8 cellular contexts compared by ENCODE assay signal in the genomic region with DNA sequence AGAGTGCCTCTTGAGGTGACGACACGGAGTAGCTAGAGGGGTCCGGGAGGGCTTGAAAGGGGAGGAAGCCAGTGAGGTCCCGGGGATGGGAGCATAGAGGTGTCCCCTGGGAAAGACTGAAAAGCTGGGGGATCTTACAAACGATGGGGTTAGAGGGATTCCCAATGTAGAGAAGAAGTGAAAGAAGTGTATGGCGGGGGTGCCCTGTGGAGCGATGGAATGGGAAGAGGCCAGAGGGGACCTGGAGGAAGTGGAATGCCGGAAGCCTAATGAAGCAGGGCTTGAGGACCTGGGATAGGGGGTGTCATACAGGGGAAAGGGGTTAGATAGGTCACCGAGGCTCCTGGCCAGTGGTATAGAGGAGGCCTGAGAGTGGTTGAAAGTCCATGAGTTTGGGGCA. TPM values are rescaled to one million over a fixed set of nuclear protein-coding genes. Genes with fewer than 3 reads are reported as not detected.
DNase-seq lines count a peak whose midpoint lies in the region; ATAC-seq and TF ChIP-seq lines count a peak whose summit lies in the region.

No MANE protein-coding gene starts in this region.

- H3K4me2 ChIP-seq in Karpas-422 (ENCODE audit: low read depth, low read length, poor library complexity, severe bottlenecking): peak overlapping the region; percentile 92

- H3K9me3 Mint-ChIP-seq in naive B cell: no peaks in the 10 kb centered on the region

- no peaks in the 10 kb centered on the region for H3K36me3 Mint-ChIP-seq in naive B cell

- no peaks in the 10 kb centered on the region for H3K9me2 ChIP-seq in Karpas-422 (replicated peaks; ENCODE audit: insufficient read depth, low read length)

- H3K4me3 Mint-ChIP-seq in naive B cell: peak overlapping the region; percentile 79 to 97 (median 92)

- H3K27ac Mint-ChIP-seq in naive B cell: peak overlapping the region in 4 of 6 donors; percentile 1 to 97 (median 78)

- H3K27me3 ChIP-seq in BE2C (no peaks in the 10 kb centered on the region), Karpas-422 (ENCODE audit: low read length) (no peaks in the 10 kb centered on the region)

- peaks cover 11% of the 10 kb centered on the region; the same call in 1 of the 2 replicates for H4K20me1 ChIP-seq in Karpas-422 (ENCODE audit: insufficient read depth, low read depth, low read length)

- H3K4me3 ChIP-seq in BE2C (ENCODE audit: low read depth, low read length) (peak overlapping the region; percentile 88), Karpas-422 (ENCODE audit: low read length) (peak overlapping the region; percentile 86), coronary artery (peak overlapping the region; percentile 99)

- H3K9me3 ChIP-seq in BE2C: no peaks in the 10 kb centered on the region
- no peaks in the 10 kb centered on the region for H3K9me3 ChIP-seq in Karpas-422 (ENCODE audit: low read length)

- no peak for TF ChIP-seq CTCF in BE2C (IDR thresholded peaks at IDR 0.05; ENCODE audit: low read depth, low read length)
- no peak for TF ChIP-seq CTCF in coronary artery (IDR thresholded peaks at IDR 0.05)

- no peaks in the 10 kb centered on the region for H3K36me3 ChIP-seq in BE2C
- no peaks in the 10 kb centered on the region for H3K36me3 ChIP-seq in Karpas-422 (ENCODE audit: insufficient read depth, low read length)

- peak overlapping the region; percentile 77 for H3K9ac ChIP-seq in Karpas-422 (ENCODE audit: low read length)

- peaks cover 47% of the 10 kb centered on the region for H3K79me2 ChIP-seq in Karpas-422 (ENCODE audit: low read length)

- H3K4me1 ChIP-seq in BE2C (0 out of 2 replicates have a peak, but pooled peaks cover 3% of the 10 kb centered on the region), Karpas-422 (ENCODE audit: low read length) (peaks cover 20% of the 10 kb centered on the region)

- no peak overlapping the region for H2AFZ ChIP-seq in Karpas-422 (ENCODE audit: low read length)

- H3K27ac ChIP-seq in Karpas-422 (ENCODE audit: low read length): 0 out of 2 replicates have a peak overlapping the region, but pooled peaks have one; percentile 32
- peak overlapping the region; percentile 78 to 96 for H3K27ac ChIP-seq in coronary artery

- DNase-seq in BE2C (no peak), Karpas-422 (no peak), coronary artery (ENCODE audit: low spot score) (no peak), naive B cell (no peak), SIG-M5 treated with dmso at 0.1 percent for 504 hours (lab: John Stamatoyannopoulos, UW; ENCODE audit: unreplicated experiment) (no peak)

- H3K27me3 Mint-ChIP-seq in naive B cell: no peaks in the 10 kb centered on the region

- ATAC-seq in naive B cell (ENCODE audit: low read depth in 2 of 2) (no peak), HG03280 (IDR thresholded peaks at IDR 0.05; ENCODE audit: unreplicated experiment) (no peak), HG03354 (IDR thresholded peaks at IDR 0.05; ENCODE audit: poor library complexity, severe bottlenecking, unreplicated experiment) (no peak), HG03045 (IDR thresholded peaks at IDR 0.05; ENCODE audit: unreplicated experiment) (no peak)

- peaks cover 43 to 50% (median 49%) of the 10 kb centered on the region in 3 donors for H3K4me1 Mint-ChIP-seq in naive B cell

RNA-seq across cellular contexts. Expression of a gene that starts 0.6 kb away (rescaled TPM):
- 51.6 TPM for polyA plus RNA-seq in BE2C (2012; ENCODE audit: insufficient read depth, insufficient read length, low read depth)
- 32.4 and 54.7 TPM in 2 replicates for total RNA-seq in Karpas-422 (2014; rRNA removed; shearing (Covaris generic); ENCODE audit: low replicate concordance)
- 1 to 10 TPM; 3.9 to 8.0 (median 5.0) TPM for polyA plus RNA-seq in naive B cell (ENCODE audit: low read depth in 6 of 6)

RNA-seq across cellular contexts. Expression of a gene that starts 4.3 kb away (rescaled TPM):
- 0.56 TPM for polyA plus RNA-seq in BE2C (2012; ENCODE audit: insufficient read depth, insufficient read length, low read depth)
- total RNA-seq in Karpas-422 (2014; rRNA removed; shearing (Covaris generic); ENCODE audit: low replicate concordance): 5.7 and 17.9 TPM in 2 replicates
- under 1 TPM in 1 of 6 donors, not detected in 5; 0.18 TPM for polyA plus RNA-seq in naive B cell (ENCODE audit: low read depth in 6 of 6)

RNA-seq across cellular contexts. Expression of a gene that starts 45.7 kb away (rescaled TPM):
- polyA plus RNA-seq in BE2C (2012; ENCODE audit: insufficient read depth, insufficient read length, low read depth): 14.6 TPM
- total RNA-seq in Karpas-422 (2014; rRNA removed; shearing (Covaris generic); ENCODE audit: low replicate concordance): 15.8 and 38.3 TPM in 2 replicates
- polyA plus RNA-seq in naive B cell (ENCODE audit: low read depth in 6 of 6): 1 to 10 TPM; 4.7 to 8.4 (median 5.7) TPM

RNA-seq across cellular contexts. Expression of a gene that starts 50.7 kb away (rescaled TPM):
- 38.0 TPM for polyA plus RNA-seq in BE2C (2012; ENCODE audit: insufficient read depth, insufficient read length, low read depth)
- total RNA-seq in Karpas-422 (2014; rRNA removed; shearing (Covaris generic); ENCODE audit: low replicate concordance): 37.8 and 40.5 TPM in 2 replicates
- polyA plus RNA-seq in naive B cell (ENCODE audit: low read depth in 6 of 6): 10 to 100 TPM; 21.2 to 49.7 (median 28.9) TPM
